Comparison of ENCODE assay signal across 1 cellular context in the genomic region with DNA sequence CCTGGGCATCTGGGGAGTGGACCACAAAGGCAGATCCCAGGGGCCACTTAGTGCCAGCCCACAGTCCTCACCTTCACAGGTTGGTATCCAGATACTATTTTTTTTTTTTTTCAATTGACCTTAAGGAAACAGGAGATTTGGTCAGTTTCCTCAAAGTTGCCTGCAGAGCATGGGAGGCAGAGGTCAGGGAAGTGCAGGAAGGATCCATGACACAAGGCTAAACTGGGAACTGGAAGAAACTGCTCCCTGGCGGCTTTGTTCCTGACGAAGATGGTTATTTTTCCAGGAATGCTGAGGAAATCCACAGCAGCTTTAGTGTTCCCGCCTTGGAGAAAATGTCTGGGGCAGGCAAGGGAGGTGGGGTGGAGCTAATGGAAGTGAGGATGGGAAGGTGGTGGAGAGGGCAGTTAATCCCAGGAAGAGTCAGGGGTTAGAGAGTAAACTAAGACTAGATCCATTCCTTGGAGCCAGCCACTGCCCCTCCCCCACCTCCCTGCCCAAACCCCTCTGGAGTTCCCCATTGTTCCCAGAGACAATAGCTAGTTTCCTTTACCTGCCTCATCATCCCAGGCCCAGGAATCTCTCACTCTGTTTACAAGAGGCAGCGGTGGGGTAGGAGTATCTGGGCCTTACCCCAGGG.
TF ChIP-seq lines count a peak whose summit lies in the region.

No MANE protein-coding gene starts in this region.

TF ChIP-seq in HepG2, 621 proteins besides CTCF, POLR2A, EP300 and RAD21:
- TF ChIP-seq SOX13 (IDR thresholded peaks at IDR 0.05), result no peak
- TF ChIP-seq SOX13 (CRISPR knock-in tag; conservative IDR thresholded peaks at IDR 0.05 in 1 of 2, IDR thresholded peaks at IDR 0.05 in 1 of 2), result peak in 1 of 2 experiments; percentile 43; a peak in 1 of 4 replicates
- no peak for TF ChIP-seq ZNF3 (CRISPR knock-in tag; IDR thresholded peaks at IDR 0.05)
- no peak for TF ChIP-seq ZNF546 (CRISPR knock-in tag; conservative IDR thresholded peaks at IDR 0.05)
- no peak for TF ChIP-seq SOX6 (IDR thresholded peaks at IDR 0.05)
- TF ChIP-seq SOX6 (CRISPR knock-in tag; IDR thresholded peaks at IDR 0.05), result peak; percentile 49; the same call in 1 of the 2 replicates
- TF ChIP-seq ZBTB21 (CRISPR knock-in tag; IDR thresholded peaks at IDR 0.05), result no peak
- TF ChIP-seq ZSCAN31 (CRISPR knock-in tag; IDR thresholded peaks at IDR 0.05; ENCODE audit: low read depth), result no peak
- TF ChIP-seq, protein P1, sequence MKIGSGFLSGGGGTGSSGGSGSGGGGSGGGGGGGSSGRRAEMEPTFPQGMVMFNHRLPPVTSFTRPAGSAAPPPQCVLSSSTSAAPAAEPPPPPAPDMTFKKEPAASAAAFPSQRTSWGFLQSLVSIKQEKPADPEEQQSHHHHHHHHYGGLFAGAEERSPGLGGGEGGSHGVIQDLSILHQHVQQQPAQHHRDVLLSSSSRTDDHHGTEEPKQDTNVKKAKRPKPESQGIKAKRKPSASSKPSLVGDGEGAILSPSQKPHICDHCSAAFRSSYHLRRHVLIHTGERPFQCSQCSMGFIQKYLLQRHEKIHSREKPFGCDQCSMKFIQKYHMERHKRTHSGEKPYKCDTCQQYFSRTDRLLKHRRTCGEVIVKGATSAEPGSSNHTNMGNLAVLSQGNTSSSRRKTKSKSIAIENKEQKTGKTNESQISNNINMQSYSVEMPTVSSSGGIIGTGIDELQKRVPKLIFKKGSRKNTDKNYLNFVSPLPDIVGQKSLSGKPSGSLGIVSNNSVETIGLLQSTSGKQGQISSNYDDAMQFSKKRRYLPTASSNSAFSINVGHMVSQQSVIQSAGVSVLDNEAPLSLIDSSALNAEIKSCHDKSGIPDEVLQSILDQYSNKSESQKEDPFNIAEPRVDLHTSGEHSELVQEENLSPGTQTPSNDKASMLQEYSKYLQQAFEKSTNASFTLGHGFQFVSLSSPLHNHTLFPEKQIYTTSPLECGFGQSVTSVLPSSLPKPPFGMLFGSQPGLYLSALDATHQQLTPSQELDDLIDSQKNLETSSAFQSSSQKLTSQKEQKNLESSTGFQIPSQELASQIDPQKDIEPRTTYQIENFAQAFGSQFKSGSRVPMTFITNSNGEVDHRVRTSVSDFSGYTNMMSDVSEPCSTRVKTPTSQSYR (CRISPR knock-in tag; IDR thresholded peaks at IDR 0.05; ENCODE audit: borderline replicate concordance), result peak; percentile 38; the same call in 1 of the 2 replicates
